Comparison of ENCODE assay signal across 30 cellular contexts in genomic region chr7:93298206-93298605, GRCh38.
"Had no signal": no experiment of that assay in that cellular context is flagged by ENCODE, and none has a peak within 500 bp of the region (broad histone marks: within the 10 kb centered on the region; RNA-seq: fewer than 3 reads in every experiment).

No MANE protein-coding gene starts in this region.

- H3K4me3 ChIP-seq: ascending aorta, body of pancreas, breast epithelium, MG63, SJCRH30, SK-N-MC had no signal

- H3K27ac Mint-ChIP-seq: activated CD4-positive, alpha-beta T cell treated with anti-CD3 and anti-CD28 coated beads for 36 hours; activated CD4-positive, alpha-beta T cell treated with anti-CD3 and anti-CD28 coated beads, Interleukin-2, amount 10 ng/mL, durations not matched to agents 7 days and 5 days; activated CD8-positive, alpha-beta T cell treated with anti-CD3 and anti-CD28 coated beads, Interleukin-2, amount 10 ng/mL, durations not matched to agents 7 days and 5 days; activated naive CD4-positive, alpha-beta T cell treated with anti-CD3 and anti-CD28 coated beads, Interleukin-2, amount 50 U/mL, for 24 hours; activated naive CD8-positive, alpha-beta T cell treated with anti-CD3 and anti-CD28 coated beads, Interleukin-2, amount 10 ng/mL, durations not matched to agents 7 days and 5 days; activated T-cell treated with anti-CD3 and anti-CD28 coated beads, Interleukin-2, amount 50 U/mL, for 24 hours; activated T-helper 2 cell treated with anti-CD3 and anti-CD28 coated beads, Interferon-gamma antibody, Interleukin-2, Interleukin-4, amounts not matched to agents 10 μg/mL and 5 μg/mL and 100 μg/mL, durations not matched to agents 14 hours and 24 hours and 36 hours had no signal

- H3K36me3 ChIP-seq: breast epithelium, MG63 had no signal

- DNase-seq: activated CD4-positive, alpha-beta T cell treated with anti-CD3 and anti-CD28 coated beads for 36 hours; activated CD4-positive, alpha-beta T cell treated with anti-CD3 and anti-CD28 coated beads, Interleukin-2, amount 10 ng/mL, durations not matched to agents 7 days and 5 days; activated CD4-positive, alpha-beta T cell treated with anti-CD3 and anti-CD28 coated beads, Interleukin-2, amount 50 U/mL, for 48 hours; activated CD8-positive, alpha-beta T cell treated with anti-CD3 and anti-CD28 coated beads, Interleukin-2, amount 10 ng/mL, durations not matched to agents 7 days and 5 days; activated gamma-delta T cell; activated naive CD4-positive, alpha-beta T cell treated with Interleukin-2 at 50 U/mL for 16 hours; activated naive CD8-positive, alpha-beta T cell treated with anti-CD3 and anti-CD28 coated beads, Interleukin-2, amount 10 ng/mL, durations not matched to agents 7 days and 5 days; activated T-cell treated with anti-CD3 and anti-CD28 coated beads, Interleukin-2, amount 50 U/mL, for 24 hours; amygdala; body of pancreas; Kasumi-1; KG1; MG63; NCI-H1048; NCI-H1105 treated with DMSO at 0.1 percent for 48 hours; NCI-H1436; NCI-H1694; NCI-H2029; NCI-H345; NCI-H524 treated with DMSO at 0.1 percent for 48 hours; SHP77; SJCRH30; T1000; WERI-Rb-1 had no signal

- H3K4me3 Mint-ChIP-seq: activated CD4-positive, alpha-beta T cell treated with anti-CD3 and anti-CD28 coated beads for 36 hours; activated CD4-positive, alpha-beta T cell treated with anti-CD3 and anti-CD28 coated beads, Interleukin-2, amount 10 ng/mL, durations not matched to agents 7 days and 5 days; activated CD8-positive, alpha-beta T cell treated with anti-CD3 and anti-CD28 coated beads, Interleukin-2, amount 10 ng/mL, durations not matched to agents 7 days and 5 days; activated naive CD4-positive, alpha-beta T cell treated with anti-CD3 and anti-CD28 coated beads, Interleukin-2, amount 50 U/mL, for 24 hours; activated naive CD8-positive, alpha-beta T cell treated with anti-CD3 and anti-CD28 coated beads, Interleukin-2, amount 10 ng/mL, durations not matched to agents 7 days and 5 days; activated T-cell treated with anti-CD3 and anti-CD28 coated beads, Interleukin-2, amount 50 U/mL, for 24 hours had no signal

- H3K9me3 ChIP-seq: ascending aorta, body of pancreas, breast epithelium, MG63, SJCRH30 had no signal

- H3K27me3 Mint-ChIP-seq: activated CD4-positive, alpha-beta T cell treated with anti-CD3 and anti-CD28 coated beads for 36 hours; activated CD4-positive, alpha-beta T cell treated with anti-CD3 and anti-CD28 coated beads, Interleukin-2, amount 10 ng/mL, durations not matched to agents 7 days and 5 days; activated naive CD4-positive, alpha-beta T cell treated with anti-CD3 and anti-CD28 coated beads, Interleukin-2, amount 50 U/mL, for 24 hours; activated naive CD8-positive, alpha-beta T cell treated with anti-CD3 and anti-CD28 coated beads, Interleukin-2, amount 10 ng/mL, durations not matched to agents 7 days and 5 days; activated T-cell treated with anti-CD3 and anti-CD28 coated beads, Interleukin-2, amount 50 U/mL, for 24 hours had no signal

- ATAC-seq: activated CD4-positive, alpha-beta T cell treated with anti-CD3 and anti-CD28 coated beads for 36 hours; activated CD4-positive, CD25-positive, alpha-beta regulatory T cell treated with anti-CD3 and anti-CD28 coated beads, Interleukin-2, amount 50 U/mL, for 24 hours; activated CD8-positive, alpha-beta T cell treated with anti-CD3 and anti-CD28 coated beads, Interleukin-2, amount 10 ng/mL, durations not matched to agents 7 days and 5 days; body of pancreas had no signal

- H3K4me1 ChIP-seq: ascending aorta, body of pancreas, breast epithelium had no signal

- H3K27ac ChIP-seq: ascending aorta, body of pancreas, breast epithelium, SJCRH30, SK-N-MC, WERI-Rb-1 had no signal

- H3K4me1 Mint-ChIP-seq: activated CD4-positive, alpha-beta T cell treated with anti-CD3 and anti-CD28 coated beads for 36 hours; activated CD4-positive, alpha-beta T cell treated with anti-CD3 and anti-CD28 coated beads, Interleukin-2, amount 10 ng/mL, durations not matched to agents 7 days and 5 days; activated naive CD4-positive, alpha-beta T cell treated with anti-CD3 and anti-CD28 coated beads, Interleukin-2, amount 50 U/mL, for 24 hours; activated naive CD8-positive, alpha-beta T cell treated with anti-CD3 and anti-CD28 coated beads, Interleukin-2, amount 10 ng/mL, durations not matched to agents 7 days and 5 days had no signal

- H3K27me3 ChIP-seq: ascending aorta, body of pancreas, breast epithelium, MG63, SJCRH30 had no signal

- H3K9me3 Mint-ChIP-seq: activated CD4-positive, alpha-beta T cell treated with anti-CD3 and anti-CD28 coated beads, Interleukin-2, amount 10 ng/mL, durations not matched to agents 7 days and 5 days; activated naive CD4-positive, alpha-beta T cell treated with anti-CD3 and anti-CD28 coated beads, Interleukin-2, amount 50 U/mL, for 24 hours; activated naive CD8-positive, alpha-beta T cell treated with anti-CD3 and anti-CD28 coated beads, Interleukin-2, amount 10 ng/mL, durations not matched to agents 7 days and 5 days; activated T-cell treated with anti-CD3 and anti-CD28 coated beads, Interleukin-2, amount 50 U/mL, for 24 hours; activated T-helper 2 cell treated with anti-CD3 and anti-CD28 coated beads, Interferon-gamma antibody, Interleukin-2, Interleukin-4, amounts not matched to agents 10 μg/mL and 5 μg/mL and 100 μg/mL, durations not matched to agents 14 hours and 24 hours and 36 hours had no signal
